In the genomic region with DNA sequence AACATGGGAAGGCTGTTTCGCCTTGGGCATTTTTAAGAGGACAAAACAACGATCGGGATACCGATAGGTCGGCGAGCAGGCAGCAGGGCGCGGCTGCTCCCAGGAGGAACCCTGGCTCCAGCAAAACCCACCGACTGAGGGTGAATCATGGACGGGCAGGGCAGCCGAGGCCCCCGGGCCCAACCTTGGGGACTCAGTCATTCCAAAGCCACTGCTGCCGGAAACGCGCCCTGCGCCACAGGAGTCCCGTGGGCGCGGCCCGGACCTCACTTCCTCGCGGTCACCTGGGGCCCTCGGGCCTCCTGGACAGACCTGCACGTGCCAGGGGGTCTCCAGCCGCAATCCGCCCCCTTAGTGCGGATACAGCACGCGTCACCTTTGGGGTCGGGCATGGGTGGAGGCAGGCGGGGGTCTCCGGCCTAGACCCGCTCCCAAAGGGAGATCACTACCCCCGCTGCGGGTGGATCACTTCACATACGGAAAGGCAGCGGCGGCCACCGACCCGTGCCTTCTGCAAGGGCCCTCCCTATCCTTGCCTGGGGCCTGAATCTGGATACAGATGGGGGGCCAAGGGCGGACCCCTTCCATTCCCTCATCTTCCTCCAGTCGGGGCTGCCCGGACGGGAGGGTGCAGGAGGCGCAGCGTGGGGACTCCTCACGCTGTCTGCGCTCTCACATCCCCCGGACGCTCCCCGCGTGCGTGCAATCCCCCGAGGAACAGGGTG, we compare ENCODE assay signal across 8 cellular contexts. TPM values are rescaled to one million over a fixed set of nuclear protein-coding genes. Genes with fewer than 3 reads are reported as not detected.
A peak's percentile ranks its signal among the peaks of the same experiment; 100 is the strongest.
DNase-seq lines count a peak whose midpoint lies in the region; ATAC-seq and TF ChIP-seq lines count a peak whose summit lies in the region.

No MANE protein-coding gene starts in this region.

- peak overlapping the region; percentile 98 for H3K4me3 Mint-ChIP-seq in CD4-positive, alpha-beta T cell
- peak overlapping the region; percentile 92 to 97 (median 96) for H3K4me3 Mint-ChIP-seq in T-cell

- H3K9me3 ChIP-seq in CD4-positive, alpha-beta T cell (ENCODE audit: control insufficient read depth, low read length): no peaks in the 10 kb centered on the region
- no peaks in the 10 kb centered on the region for H3K9me3 ChIP-seq in ascending aorta

- H3K36me3 ChIP-seq in ascending aorta: peaks cover 0 to 6% of the 10 kb centered on the region in 2 donors

- peaks cover 44% of the 10 kb centered on the region for H3K4me1 Mint-ChIP-seq in CD4-positive, alpha-beta T cell (ENCODE audit: low read depth)
- peaks cover 34 to 43% (median 38%) of the 10 kb centered on the region in 3 donors for H3K4me1 Mint-ChIP-seq in T-cell

- TF ChIP-seq CTCF in CD4-positive, alpha-beta T cell (IDR thresholded peaks at IDR 0.05): no peak
- TF ChIP-seq CTCF in ascending aorta (IDR thresholded peaks at IDR 0.05): no peak

- peak in 6 of 10 experiments; percentile 5 to 48 (median 8) for DNase-seq in CD4-positive, alpha-beta T cell
- DNase-seq in T-cell (peak in 14 of 34 experiments; percentile 3 to 26 (median 8)), ascending aorta (ENCODE audit: low spot score in 2 of 2) (peak; percentile 22 to 87), hepatic stellate cell (ENCODE audit: low spot score) (peak; percentile 40), retina (peak; percentile 87), HPDE6-E6E7 (ENCODE audit: extremely low spot score) (no peak)

- peak overlapping the region; percentile 91 to 97 for H3K4me3 ChIP-seq in ascending aorta

- H3K27me3 Mint-ChIP-seq in CD4-positive, alpha-beta T cell: no peaks in the 10 kb centered on the region
- no peaks in the 10 kb centered on the region for H3K27me3 Mint-ChIP-seq in T-cell

- peaks cover 6% of the 10 kb centered on the region for H3K36me3 Mint-ChIP-seq in CD4-positive, alpha-beta T cell (ENCODE audit: low read depth)
- H3K36me3 Mint-ChIP-seq in T-cell: peaks cover 4% of the 10 kb centered on the region

- no peaks in the 10 kb centered on the region for H3K27me3 ChIP-seq in CD4-positive, alpha-beta T cell (ENCODE audit: control insufficient read depth, insufficient read depth, low read length)
- no peaks in the 10 kb centered on the region for H3K27me3 ChIP-seq in ascending aorta

- no peaks in the 10 kb centered on the region for H3K9me3 Mint-ChIP-seq in CD4-positive, alpha-beta T cell
- H3K9me3 Mint-ChIP-seq in T-cell: no peaks in the 10 kb centered on the region

- CTCF ChIA-PET in CD4-positive, alpha-beta T cell (lab: Charles Lee): no interaction called here
- CTCF ChIA-PET in T-cell (lab: Charles Lee): interaction anchor here in 1 of 2 donors (1.0 kb wide), 1 partner anchor 72 kb away, joined by 3 read pairs; no protein-coding TSS in a partner anchor

- peak; percentile 18 for ATAC-seq in CD4-positive, alpha-beta T cell (ENCODE audit: poor library complexity)
- ATAC-seq in GM19463 (IDR thresholded peaks at IDR 0.05; ENCODE audit: unreplicated experiment): peak; percentile 8
- ATAC-seq in HG03571 (IDR thresholded peaks at IDR 0.05; ENCODE audit: unreplicated experiment): peak; percentile 24
- ATAC-seq in T-cell (replicated peaks in 1 of 4): peak; percentile 28 to 34 (median 32)

- H3K4me1 ChIP-seq in ascending aorta: peaks cover 2 to 10% of the 10 kb centered on the region in 2 donors

- intact Hi-C loops in CD4-positive, alpha-beta T cell (cut with DNase I, micrococcal nuclease): loop anchor here in 1 of 2 experiments (5.0 to 10.0 kb wide), 2 partner anchors 208 to 1321 kb away; a partner anchor contains a TSS
- intact Hi-C loops in ascending aorta (cut with DNase I): no loop called here

- peak overlapping the region; percentile 37 for H3K27ac ChIP-seq in CD4-positive, alpha-beta T cell (ENCODE audit: low read depth, low read length)
- H3K27ac ChIP-seq in ascending aorta: peak overlapping the region; percentile 92 to 94

- POLR2A ChIA-PET in CD4-positive, alpha-beta T cell (lab: Charles Lee): interaction anchor here (0.7 to 1.2 kb wide), 3 partner anchors 10 to 38 kb away, joined by 3 to 4 read pairs (median 3); no protein-coding TSS in a partner anchor
- POLR2A ChIA-PET in T-cell (lab: Charles Lee): interaction anchor here (0.5 to 0.6 kb wide), 3 partner anchors 12 to 1212 kb away, joined by 3 to 10 read pairs (median 5); no protein-coding TSS in a partner anchor

- H3K27ac Mint-ChIP-seq in CD4-positive, alpha-beta T cell: peak overlapping the region; percentile 83
- H3K27ac Mint-ChIP-seq in T-cell: peak overlapping the region; percentile 95 to 96

RNA-seq across cellular contexts. Expression of a gene that starts 0.7 kb away (rescaled TPM):
- total RNA-seq in CD4-positive, alpha-beta T cell: 10 to 100 TPM; 31.5 to 35.1 TPM
- total RNA-seq in T-cell: 10 to 100 TPM; 38.3 to 63.4 (median 47.9) TPM
- total RNA-seq in ascending aorta: 28.9 TPM

RNA-seq across cellular contexts. Expression of a gene that starts 47.6 kb away (rescaled TPM):
- not detected for total RNA-seq in CD4-positive, alpha-beta T cell
- total RNA-seq in T-cell (under 1 TPM in 3 of 5 donors, not detected in 2; 0.09 to 0.10 (median 0.09) TPM), ascending aorta (not detected)
